Comparison of ENCODE assay signal across 24 cellular contexts in the genomic region with DNA sequence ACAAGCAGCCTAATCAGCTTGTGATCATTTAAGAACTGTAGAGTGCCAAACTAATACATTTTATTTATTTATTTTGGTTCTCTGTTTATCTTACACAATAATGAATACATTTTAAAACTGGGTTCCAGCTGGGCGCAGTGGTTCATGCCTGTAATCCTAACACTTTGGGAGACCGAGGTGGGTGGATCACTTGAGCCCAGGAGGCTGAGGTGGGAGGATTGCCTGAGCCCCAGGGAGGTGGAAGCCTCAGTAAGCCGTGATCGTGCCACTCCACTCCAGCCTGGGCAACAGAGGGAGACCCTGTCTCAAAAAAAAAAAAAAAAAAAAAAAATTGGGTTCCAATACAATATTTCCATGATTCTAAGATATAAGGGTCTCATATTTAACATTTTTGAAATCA.
"Had no signal": no experiment of that assay in that cellular context is flagged by ENCODE, and none has a peak within 500 bp of the region (broad histone marks: within the 10 kb centered on the region; RNA-seq: fewer than 3 reads in every experiment).

No MANE protein-coding gene starts in this region.

- ATAC-seq: effector memory CD8-positive, alpha-beta T cell; esophagus mucosa; foreskin keratinocyte; gastrocnemius medialis; gastroesophageal sphincter; heart left ventricle; heart right ventricle had no signal

- H3K27ac ChIP-seq: colonic mucosa, coronary artery, epithelial cell of prostate, esophagus muscularis mucosa, esophagus squamous epithelium, foreskin keratinocyte, gastrocnemius medialis, gastroesophageal sphincter, heart left ventricle, heart right ventricle, hepatocyte had no signal

- DNase-seq: colonic mucosa; cortex of kidney; dermis blood vessel endothelial cell; dorsolateral prefrontal cortex; effector CD4-positive, alpha-beta T cell; effector CD8-positive, alpha-beta T cell; effector memory CD4-positive, alpha-beta T cell; effector memory CD8-positive, alpha-beta T cell; endodermal cell; erythroblast; esophagus squamous epithelium; foreskin fibroblast; foreskin keratinocyte; gastrocnemius medialis; glutamatergic neuron; head of caudate nucleus; heart left ventricle; heart right ventricle had no signal

- H3K4me1 ChIP-seq: colonic mucosa, gastrocnemius medialis, heart left ventricle had no signal

- H3K4me3 ChIP-seq: colonic mucosa, coronary artery, esophagus muscularis mucosa, esophagus squamous epithelium, gastrocnemius medialis, gastroesophageal sphincter, heart left ventricle, heart right ventricle, hepatocyte had no signal

- H3K9me3 ChIP-seq: colonic mucosa, esophagus muscularis mucosa, esophagus squamous epithelium, gastrocnemius medialis, gastroesophageal sphincter, heart left ventricle, heart right ventricle had no signal

- H3K36me3 ChIP-seq: colonic mucosa, gastrocnemius medialis had no signal

- H3K27me3 ChIP-seq: colonic mucosa, dorsolateral prefrontal cortex, esophagus muscularis mucosa, esophagus squamous epithelium, foreskin keratinocyte, gastrocnemius medialis, gastroesophageal sphincter, heart left ventricle, heart right ventricle, hepatocyte had no signal
